40 cellular contexts compared by ENCODE assay signal in genomic region chrX:122545778-122546177, GRCh38.
"Had no signal": no experiment of that assay in that cellular context is flagged by ENCODE, and none has a peak within 500 bp of the region (broad histone marks: within the 10 kb centered on the region; RNA-seq: fewer than 3 reads in every experiment).

No MANE protein-coding gene starts in this region.

- H3K27me3 ChIP-seq: adrenal gland, ascending aorta, body of pancreas, brain microvascular endothelial cell, breast epithelium, cardiac muscle cell had no signal

- H3K27me3 Mint-ChIP-seq: activated naive CD4-positive, alpha-beta T cell treated with anti-CD3 and anti-CD28 coated beads, Interleukin-2, amount 10 ng/mL, durations not matched to agents 7 days and 5 days; activated naive CD4-positive, alpha-beta T cell treated with anti-CD3 and anti-CD28 coated beads, Interleukin-2, amount 50 U/mL, for 24 hours; activated naive CD8-positive, alpha-beta T cell; activated naive CD8-positive, alpha-beta T cell treated with anti-CD3 and anti-CD28 coated beads for 36 hours; activated naive CD8-positive, alpha-beta T cell treated with anti-CD3 and anti-CD28 coated beads, Interleukin-2, amount 10 ng/mL, durations not matched to agents 7 days and 5 days; activated naive CD8-positive, alpha-beta T cell treated with anti-CD3 and anti-CD28 coated beads, Interleukin-2, amount 50 U/mL, for 24 hours; activated T-cell treated with anti-CD3 and anti-CD28 coated beads, Interleukin-2, amount 50 U/mL, for 24 hours; activated T-helper 17 cell treated with anti-CD3 and anti-CD28 coated beads, Interleukin-2, amount 50 U/mL, for 72 hours; brain; central memory CD8-positive, alpha-beta T cell had no signal

- H3K27ac Mint-ChIP-seq: activated naive CD4-positive, alpha-beta T cell treated with anti-CD3 and anti-CD28 coated beads for 36 hours; activated naive CD4-positive, alpha-beta T cell treated with anti-CD3 and anti-CD28 coated beads, Interleukin-2, amount 10 ng/mL, durations not matched to agents 7 days and 5 days; activated naive CD4-positive, alpha-beta T cell treated with anti-CD3 and anti-CD28 coated beads, Interleukin-2, amount 50 U/mL, for 24 hours; activated naive CD4-positive, alpha-beta T cell treated with anti-CD3 and anti-CD28 coated beads, Interleukin-2, amount 50 U/mL, for 72 hours; activated naive CD8-positive, alpha-beta T cell; activated naive CD8-positive, alpha-beta T cell treated with anti-CD3 and anti-CD28 coated beads for 36 hours; activated naive CD8-positive, alpha-beta T cell treated with anti-CD3 and anti-CD28 coated beads, Interleukin-2, amount 10 ng/mL, durations not matched to agents 7 days and 5 days; activated naive CD8-positive, alpha-beta T cell treated with anti-CD3 and anti-CD28 coated beads, Interleukin-2, amount 50 U/mL, for 24 hours; activated T-cell treated with anti-CD3 and anti-CD28 coated beads, Interleukin-2, amount 50 U/mL, for 24 hours; activated T-cell treated with anti-CD3 and anti-CD28 coated beads, Interleukin-2, amount 50 U/mL, for 72 hours; activated T-helper 1 cell treated with anti-CD3 and anti-CD28 coated beads, Interleukin-12 subunit alpha, Interleukin-12 subunit beta, Interleukin-2, Interleukin-4 antibody, amounts not matched to agents 30 ng/mL and 10 ng/mL and 1 ng/mL, durations not matched to agents 14 hours and 24 hours and 36 hours; activated T-helper 17 cell treated with anti-CD3 and anti-CD28 coated beads, Interleukin-2, amount 50 U/mL, for 72 hours; activated T-helper 2 cell treated with anti-CD3 and anti-CD28 coated beads, Interferon-gamma antibody, Interleukin-2, Interleukin-4, amounts not matched to agents 10 μg/mL and 5 μg/mL and 100 μg/mL, durations not matched to agents 14 hours and 24 hours and 36 hours; brain had no signal

- H3K36me3 ChIP-seq: adrenal gland, ascending aorta, brain microvascular endothelial cell, breast epithelium, cardiac muscle cell had no signal

- DNase-seq: activated effector memory CD4-positive, alpha-beta T cell treated with anti-CD3 and anti-CD28 coated beads, Interleukin-2, amount 50 U/mL, for 16 hours; activated effector memory CD4-positive, alpha-beta T cell treated with Interleukin-2 at 50 U/mL for 16 hours; activated gamma-delta T cell; activated gamma-delta T cell treated with Interleukin-2 at 50 U/mL for 16 hours; activated naive CD4-positive, alpha-beta T cell; activated naive CD4-positive, alpha-beta T cell treated with anti-CD3 and anti-CD28 coated beads for 36 hours; activated naive CD4-positive, alpha-beta T cell treated with anti-CD3 and anti-CD28 coated beads, Interleukin-2, amount 10 ng/mL, durations not matched to agents 7 days and 5 days; activated naive CD4-positive, alpha-beta T cell treated with anti-CD3 and anti-CD28 coated beads, Interleukin-2, amount 50 U/mL, for 16 hours; activated naive CD4-positive, alpha-beta T cell treated with Interleukin-2 at 50 U/mL for 16 hours; activated naive CD8-positive, alpha-beta T cell treated with anti-CD3 and anti-CD28 coated beads for 36 hours; activated naive CD8-positive, alpha-beta T cell treated with anti-CD3 and anti-CD28 coated beads, Interleukin-2, amount 10 ng/mL, durations not matched to agents 7 days and 5 days; activated naive CD8-positive, alpha-beta T cell treated with anti-CD3 and anti-CD28 coated beads, Interleukin-2, amount 50 U/mL, for 24 hours; activated T-cell treated with anti-CD3 and anti-CD28 coated beads for 4 hours; activated T-cell treated with anti-CD3 and anti-CD28 coated beads, Interleukin-2, amount 50 U/mL, for 1 hour; activated T-cell treated with anti-CD3 and anti-CD28 coated beads, Interleukin-2, amount 50 U/mL, for 24 hours; activated T-cell treated with anti-CD3 and anti-CD28 coated beads, Interleukin-2, amount 50 U/mL, for 4 hours; activated T-cell treated with anti-CD3 and anti-CD28 coated beads, Interleukin-2, amount 50 U/mL, for 48 hours; activated T-cell treated with anti-CD3 and anti-CD28 coated beads, Interleukin-2, amount 50 U/mL, for 72 hours; adrenal gland; amniotic stem cell; amygdala; anterior cingulate cortex; aorta; body of pancreas; brain microvascular endothelial cell; caudate nucleus; central memory CD4-positive, alpha-beta T cell; cerebellar nuclear complex had no signal

- H3K9me3 ChIP-seq: adrenal gland, ascending aorta, body of pancreas, breast epithelium had no signal

- ATAC-seq: activated naive CD4-positive, alpha-beta T cell treated with anti-CD3 and anti-CD28 coated beads, Interleukin-2, amount 50 U/mL, for 72 hours; activated naive CD8-positive, alpha-beta T cell treated with anti-CD3 and anti-CD28 coated beads, Interleukin-2, amount 50 U/mL, for 24 hours; activated T-cell treated with anti-CD3 and anti-CD28 coated beads, Interleukin-2, amount 50 U/mL, for 4 hours; activated T-cell treated with anti-CD3 and anti-CD28 coated beads, Interleukin-2, amount 50 U/mL, for 72 hours; activated T-helper 17 cell treated with anti-CD3 and anti-CD28 coated beads, Interleukin-2, amount 50 U/mL, for 72 hours; body of pancreas had no signal

- H3K27ac ChIP-seq: adrenal gland, ascending aorta, body of pancreas, brain microvascular endothelial cell, breast epithelium, cardiac muscle cell had no signal

- H3K4me1 ChIP-seq: adrenal gland, ascending aorta, body of pancreas, breast epithelium had no signal

- H3K9me3 Mint-ChIP-seq: activated naive CD4-positive, alpha-beta T cell treated with anti-CD3 and anti-CD28 coated beads, Interleukin-2, amount 10 ng/mL, durations not matched to agents 7 days and 5 days; activated naive CD4-positive, alpha-beta T cell treated with anti-CD3 and anti-CD28 coated beads, Interleukin-2, amount 50 U/mL, for 24 hours; activated naive CD4-positive, alpha-beta T cell treated with anti-CD3 and anti-CD28 coated beads, Interleukin-2, amount 50 U/mL, for 72 hours; activated naive CD8-positive, alpha-beta T cell treated with anti-CD3 and anti-CD28 coated beads for 36 hours; activated naive CD8-positive, alpha-beta T cell treated with anti-CD3 and anti-CD28 coated beads, Interleukin-2, amount 10 ng/mL, durations not matched to agents 7 days and 5 days; activated naive CD8-positive, alpha-beta T cell treated with anti-CD3 and anti-CD28 coated beads, Interleukin-2, amount 50 U/mL, for 24 hours; activated T-cell treated with anti-CD3 and anti-CD28 coated beads, Interleukin-2, amount 50 U/mL, for 24 hours; activated T-cell treated with anti-CD3 and anti-CD28 coated beads, Interleukin-2, amount 50 U/mL, for 4 hours; activated T-helper 1 cell treated with anti-CD3 and anti-CD28 coated beads, Interleukin-12 subunit alpha, Interleukin-12 subunit beta, Interleukin-2, Interleukin-4 antibody, amounts not matched to agents 30 ng/mL and 10 ng/mL and 1 ng/mL, durations not matched to agents 14 hours and 24 hours and 36 hours; central memory CD8-positive, alpha-beta T cell had no signal

- H3K4me3 ChIP-seq: adrenal gland, ascending aorta, body of pancreas, breast epithelium, cardiac muscle cell had no signal

- H3K4me3 Mint-ChIP-seq: activated naive CD4-positive, alpha-beta T cell treated with anti-CD3 and anti-CD28 coated beads for 36 hours; activated naive CD4-positive, alpha-beta T cell treated with anti-CD3 and anti-CD28 coated beads, Interleukin-2, amount 10 ng/mL, durations not matched to agents 7 days and 5 days; activated naive CD4-positive, alpha-beta T cell treated with anti-CD3 and anti-CD28 coated beads, Interleukin-2, amount 50 U/mL, for 24 hours; activated naive CD8-positive, alpha-beta T cell; activated naive CD8-positive, alpha-beta T cell treated with anti-CD3 and anti-CD28 coated beads for 36 hours; activated naive CD8-positive, alpha-beta T cell treated with anti-CD3 and anti-CD28 coated beads, Interleukin-2, amount 10 ng/mL, durations not matched to agents 7 days and 5 days; activated naive CD8-positive, alpha-beta T cell treated with anti-CD3 and anti-CD28 coated beads, Interleukin-2, amount 50 U/mL, for 24 hours; activated T-cell treated with anti-CD3 and anti-CD28 coated beads, Interleukin-2, amount 50 U/mL, for 24 hours; activated T-cell treated with anti-CD3 and anti-CD28 coated beads, Interleukin-2, amount 50 U/mL, for 4 hours; activated T-cell treated with anti-CD3 and anti-CD28 coated beads, Interleukin-2, amount 50 U/mL, for 72 hours; activated T-helper 1 cell treated with anti-CD3 and anti-CD28 coated beads, Interleukin-12 subunit alpha, Interleukin-12 subunit beta, Interleukin-2, Interleukin-4 antibody, amounts not matched to agents 30 ng/mL and 10 ng/mL and 1 ng/mL, durations not matched to agents 14 hours and 24 hours and 36 hours; activated T-helper 17 cell treated with anti-CD3 and anti-CD28 coated beads, Interleukin-2, amount 50 U/mL, for 72 hours; brain; central memory CD8-positive, alpha-beta T cell had no signal

- H3K4me1 Mint-ChIP-seq: activated naive CD4-positive, alpha-beta T cell treated with anti-CD3 and anti-CD28 coated beads, Interleukin-2, amount 10 ng/mL, durations not matched to agents 7 days and 5 days; activated naive CD4-positive, alpha-beta T cell treated with anti-CD3 and anti-CD28 coated beads, Interleukin-2, amount 50 U/mL, for 24 hours; activated naive CD8-positive, alpha-beta T cell treated with anti-CD3 and anti-CD28 coated beads for 36 hours; activated naive CD8-positive, alpha-beta T cell treated with anti-CD3 and anti-CD28 coated beads, Interleukin-2, amount 10 ng/mL, durations not matched to agents 7 days and 5 days; activated naive CD8-positive, alpha-beta T cell treated with anti-CD3 and anti-CD28 coated beads, Interleukin-2, amount 50 U/mL, for 24 hours; activated T-helper 17 cell treated with anti-CD3 and anti-CD28 coated beads, Interleukin-2, amount 50 U/mL, for 72 hours; brain; central memory CD8-positive, alpha-beta T cell had no signal

- FAIRE-seq: bronchial epithelial cell had no signal

- H3K36me3 Mint-ChIP-seq: activated naive CD4-positive, alpha-beta T cell treated with anti-CD3 and anti-CD28 coated beads, Interleukin-2, amount 10 ng/mL, durations not matched to agents 7 days and 5 days; activated naive CD4-positive, alpha-beta T cell treated with anti-CD3 and anti-CD28 coated beads, Interleukin-2, amount 50 U/mL, for 24 hours; activated naive CD4-positive, alpha-beta T cell treated with anti-CD3 and anti-CD28 coated beads, Interleukin-2, amount 50 U/mL, for 72 hours; activated naive CD8-positive, alpha-beta T cell; activated naive CD8-positive, alpha-beta T cell treated with anti-CD3 and anti-CD28 coated beads for 36 hours; activated naive CD8-positive, alpha-beta T cell treated with anti-CD3 and anti-CD28 coated beads, Interleukin-2, amount 10 ng/mL, durations not matched to agents 7 days and 5 days; brain had no signal
